In genomic region chr19:1936916-1937610, GRCh38 we compare ENCODE assay signal across 26 cellular contexts. TPM values are rescaled to one million over a fixed set of nuclear protein-coding genes. Genes with fewer than 3 reads are reported as not detected.
DNase-seq lines count a peak whose midpoint lies in the region; ATAC-seq and TF ChIP-seq lines count a peak whose summit lies in the region.
"Had no signal": no experiment of that assay in that cellular context is flagged by ENCODE, and none has a peak within 500 bp of the region (broad histone marks: within the 10 kb centered on the region; RNA-seq: fewer than 3 reads in every experiment).

No MANE protein-coding gene starts in this region.

- ATAC-seq in T-helper 17 cell = no peak
- ATAC-seq: esophagus mucosa, gastrocnemius medialis, GM23338, left ventricle myocardium superior, Panc1 had no signal

- TF ChIP-seq CTCF in endothelial cell (IDR thresholded peaks at IDR 0.05; ENCODE audit: unreplicated experiment) = no peak

- no peak overlapping the region for H2BK5ac ChIP-seq in trophoblast cell (ENCODE audit: low read depth, low read length, poor library complexity)

- H2AK5ac ChIP-seq in trophoblast cell (ENCODE audit: low read length) = no peak overlapping the region

- H3K36me3 ChIP-seq in trophoblast cell (ENCODE audit: control insufficient read depth in 1 of 2, insufficient read depth in 2 of 2, low read length in 2 of 2) = peaks cover 0 to 2% of the 10 kb centered on the region in 2 experiments
- H3K36me3 ChIP-seq: gastrocnemius medialis, tibial artery had no signal

- H3K9me3 ChIP-seq in T-helper 17 cell (ENCODE audit: control insufficient read depth, low read length, poor library complexity, severe bottlenecking) (no peaks in the 10 kb centered on the region), trophoblast cell (ENCODE audit: insufficient read depth, low read depth, low read length) (peaks cover 4% of the 10 kb centered on the region)
- H3K9me3 ChIP-seq: gastrocnemius medialis, tibial artery had no signal

- no peak overlapping the region for H3K18ac ChIP-seq in trophoblast cell (ENCODE audit: low read length)

- no peak overlapping the region for H3K4me3 ChIP-seq in trophoblast cell (ENCODE audit: low read depth, low read length)
- H3K4me3 ChIP-seq: gastrocnemius medialis, GM23338, tibial artery had no signal

- peaks cover 12% of the 10 kb centered on the region for H3K79me2 ChIP-seq in trophoblast cell (ENCODE audit: control insufficient read depth, insufficient read depth, low read length, poor library complexity)

- H3K4me2 ChIP-seq in trophoblast cell (ENCODE audit: low read length) = no peak overlapping the region
- H3K4me2 ChIP-seq: GM23338 had no signal

- H3K27me3 ChIP-seq in trophoblast cell (ENCODE audit: insufficient read depth, low read length) = no peaks in the 10 kb centered on the region
- H3K27me3 ChIP-seq: gastrocnemius medialis had no signal

- peaks cover 9 to 14% of the 10 kb centered on the region in 2 experiments for H3K4me1 ChIP-seq in trophoblast cell (ENCODE audit: control insufficient read depth in 1 of 2, insufficient read depth in 2 of 2, low read length in 2 of 2)

- H3K27me3 Mint-ChIP-seq in T-helper 2 cell treated with Interferon-gamma antibody and Interleukin-4, amounts not matched to agents 5 μg/mL and 100 μg/mL, for 36 hours (ENCODE audit: low read depth) = no peaks in the 10 kb centered on the region
- H3K27me3 Mint-ChIP-seq in T-helper 17 cell (no peaks in the 10 kb centered on the region), endothelial cell (ENCODE audit: unreplicated experiment) (peaks cover 10% of the 10 kb centered on the region)
- H3K27me3 Mint-ChIP-seq: activated CD4-positive, alpha-beta memory T cell treated with anti-CD3 and anti-CD28 coated beads, Interleukin-2, amount 10 ng/mL, durations not matched to agents 7 days and 5 days; activated naive CD4-positive, alpha-beta T cell treated with anti-CD3 and anti-CD28 coated beads, Interleukin-2, amount 50 U/mL, for 24 hours; stimulated activated naive CD8-positive, alpha-beta T cell treated with anti-CD3 and anti-CD28 coated beads, Interleukin-15, Interleukin-2, amounts not matched to agents 100 ng/mL and 50 ng/mL, for 24 hours had no signal

- peaks cover 13% of the 10 kb centered on the region for H3K4me1 Mint-ChIP-seq in T-helper 2 cell treated with Interferon-gamma antibody and Interleukin-4, amounts not matched to agents 5 μg/mL and 100 μg/mL, for 36 hours (ENCODE audit: low read depth)
- peaks cover 22% of the 10 kb centered on the region for H3K4me1 Mint-ChIP-seq in T-helper 17 cell
- peaks cover 17% of the 10 kb centered on the region for H3K4me1 Mint-ChIP-seq in endothelial cell (ENCODE audit: unreplicated experiment)

- H4K8ac ChIP-seq in trophoblast cell (ENCODE audit: low read depth, low read length) = no peak overlapping the region

- H4K12ac ChIP-seq in trophoblast cell (ENCODE audit: low read depth, low read length) = no peak overlapping the region

- no peak overlapping the region for H3K9ac ChIP-seq in trophoblast cell (ENCODE audit: low read length)

- no peak overlapping the region for H3K27ac ChIP-seq in trophoblast cell (ENCODE audit: low read depth, low read length)
- H3K27ac ChIP-seq: tibial artery, VCaP had no signal

- H2BK12ac ChIP-seq in trophoblast cell (ENCODE audit: low read length) = no peak overlapping the region

- no peak overlapping the region for H3K14ac ChIP-seq in trophoblast cell (ENCODE audit: low read length)

- no peak for DNase-seq in T-helper 2 cell treated with Interferon-gamma antibody and Interleukin-4, amounts not matched to agents 5 μg/mL and 100 μg/mL, for 36 hours (ENCODE audit: low spot score)
- DNase-seq in T-helper 2 cell = no peak
- no peak for DNase-seq in T-helper 17 cell
- no peak for DNase-seq in endothelial cell (ENCODE audit: low spot score)
- peak; percentile 32 to 42 for DNase-seq in trophoblast cell
- DNase-seq in NCI-H446 treated with DMSO at 0.1 percent for 48 hours (lab: John Stamatoyannopoulos, UW) = no peak
- DNase-seq in amniotic stem cell (lab: John Stamatoyannopoulos, UW) = no peak
- DNase-seq in NCI-H510A treated with DMSO at 0.1 percent for 48 hours (lab: John Stamatoyannopoulos, UW) = no peak
- DNase-seq: activated CD4-positive, alpha-beta memory T cell treated with anti-CD3 and anti-CD28 coated beads, Interleukin-2, amount 10 ng/mL, durations not matched to agents 7 days and 5 days; AML-193; effector memory CD4-positive, alpha-beta T cell; gastrocnemius medialis; hippocampal formation; left ventricle myocardium superior; NCI-H1092 treated with DMSO at 0.1 percent for 48 hours; NCI-H2081; NCI-H446; small intestine; stimulated activated CD4-positive, alpha-beta T cell treated with anti-CD3 and anti-CD28 coated beads, Interleukin-4, amount 100 ng/mL, for 1 hour; tibial artery had no signal

- no peak overlapping the region for H3K4me3 Mint-ChIP-seq in T-helper 2 cell treated with Interferon-gamma antibody and Interleukin-4, amounts not matched to agents 5 μg/mL and 100 μg/mL, for 36 hours
- no peak overlapping the region for H3K4me3 Mint-ChIP-seq in T-helper 17 cell
- H3K4me3 Mint-ChIP-seq in endothelial cell (ENCODE audit: unreplicated experiment) = peak overlapping the region; percentile 83
- H3K4me3 Mint-ChIP-seq: activated CD4-positive, alpha-beta memory T cell treated with anti-CD3 and anti-CD28 coated beads, Interleukin-2, amount 10 ng/mL, durations not matched to agents 7 days and 5 days; activated naive CD4-positive, alpha-beta T cell treated with anti-CD3 and anti-CD28 coated beads, Interleukin-2, amount 50 U/mL, for 24 hours; GM23338; stimulated activated naive CD8-positive, alpha-beta T cell treated with anti-CD3 and anti-CD28 coated beads, Interleukin-15, Interleukin-2, amounts not matched to agents 100 ng/mL and 50 ng/mL, for 24 hours had no signal

- no peaks in the 10 kb centered on the region for H3K9me3 Mint-ChIP-seq in T-helper 2 cell treated with Interferon-gamma antibody and Interleukin-4, amounts not matched to agents 5 μg/mL and 100 μg/mL, for 36 hours
- no peaks in the 10 kb centered on the region for H3K9me3 Mint-ChIP-seq in endothelial cell (ENCODE audit: unreplicated experiment)
- H3K9me3 Mint-ChIP-seq: activated naive CD4-positive, alpha-beta T cell treated with anti-CD3 and anti-CD28 coated beads, Interleukin-2, amount 50 U/mL, for 24 hours; stimulated activated naive CD8-positive, alpha-beta T cell treated with anti-CD3 and anti-CD28 coated beads, Interleukin-15, Interleukin-2, amounts not matched to agents 100 ng/mL and 50 ng/mL, for 24 hours had no signal

- no peak overlapping the region for H2BK120ac ChIP-seq in trophoblast cell (ENCODE audit: insufficient read depth, low read length, poor library complexity)

- no peak overlapping the region for H2AFZ ChIP-seq in trophoblast cell (ENCODE audit: insufficient read depth, low read length, poor library complexity)
- H2AFZ ChIP-seq: GM23338 had no signal

- H4K91ac ChIP-seq in trophoblast cell (ENCODE audit: low read depth, low read length) = no peak overlapping the region

- no CpG with 5 or more reads among the region's 24 CpGs for WGBS in trophoblast cell (ENCODE audit: extremely low coverage, insufficient coverage, insufficient read length)

- no peak overlapping the region for H3K4ac ChIP-seq in trophoblast cell (ENCODE audit: low read depth, low read length)

- peaks cover 16% of the 10 kb centered on the region for H3K79me1 ChIP-seq in trophoblast cell (ENCODE audit: low read length)

- H3K36me3 Mint-ChIP-seq in T-helper 2 cell treated with Interferon-gamma antibody and Interleukin-4, amounts not matched to agents 5 μg/mL and 100 μg/mL, for 36 hours (ENCODE audit: low read depth) = peaks cover 17% of the 10 kb centered on the region
- H3K36me3 Mint-ChIP-seq in T-helper 17 cell (ENCODE audit: low read depth) (peaks cover 7% of the 10 kb centered on the region), endothelial cell (ENCODE audit: low read depth, unreplicated experiment) (peaks cover 25% of the 10 kb centered on the region)
- H3K36me3 Mint-ChIP-seq: activated naive CD4-positive, alpha-beta T cell treated with anti-CD3 and anti-CD28 coated beads, Interleukin-2, amount 50 U/mL, for 24 hours had no signal

- no peak overlapping the region for H3K23ac ChIP-seq in trophoblast cell (ENCODE audit: low read length)

- peak overlapping the region; percentile 46 for H3K27ac Mint-ChIP-seq in T-helper 2 cell treated with Interferon-gamma antibody and Interleukin-4, amounts not matched to agents 5 μg/mL and 100 μg/mL, for 36 hours
- peak overlapping the region; percentile 69 for H3K27ac Mint-ChIP-seq in T-helper 17 cell
- peak overlapping the region; percentile 78 for H3K27ac Mint-ChIP-seq in endothelial cell (ENCODE audit: unreplicated experiment)
- H3K27ac Mint-ChIP-seq: activated CD4-positive, alpha-beta memory T cell treated with anti-CD3 and anti-CD28 coated beads, Interleukin-2, amount 10 ng/mL, durations not matched to agents 7 days and 5 days; activated naive CD4-positive, alpha-beta T cell treated with anti-CD3 and anti-CD28 coated beads, Interleukin-2, amount 50 U/mL, for 24 hours; GM23338; stimulated activated naive CD8-positive, alpha-beta T cell treated with anti-CD3 and anti-CD28 coated beads, Interleukin-15, Interleukin-2, amounts not matched to agents 100 ng/mL and 50 ng/mL, for 24 hours had no signal

RNA-seq across cellular contexts. Expression of gene CSNK1G2, which starts 3.9 kb away (rescaled TPM):
- total RNA-seq in T-helper 17 cell (100 to 1,000 TPM; 110 to 117 TPM), endothelial cell (ENCODE audit: unreplicated experiment) (110 TPM)
- polyA plus RNA-seq in trophoblast cell (2013) = 92.2 and 93.2 TPM in 2 replicates

RNA-seq across cellular contexts. Expression of gene ADAT3, which starts 31.9 kb away (rescaled TPM):
- total RNA-seq in T-helper 17 cell (1 to 10 TPM; 6.4 to 8.5 TPM), endothelial cell (ENCODE audit: unreplicated experiment) (10.5 TPM)
- polyA plus RNA-seq in trophoblast cell (2013) = 10.9 and 12.1 TPM in 2 replicates

RNA-seq across cellular contexts. Expression of gene SCAMP4, which starts 31.9 kb away (rescaled TPM):
- 10 to 100 TPM; 19.2 to 20.7 TPM for total RNA-seq in T-helper 17 cell
- 71.8 TPM for total RNA-seq in endothelial cell (ENCODE audit: unreplicated experiment)
- 70.2 and 70.3 TPM in 2 replicates for polyA plus RNA-seq in trophoblast cell (2013)

RNA-seq across cellular contexts. Expression of gene ABHD17A, which starts 51.8 kb away (rescaled TPM):
- total RNA-seq in T-helper 17 cell (100 to 1,000 TPM; 121 to 125 TPM), endothelial cell (ENCODE audit: unreplicated experiment) (283 TPM)
- polyA plus RNA-seq in trophoblast cell (2013) = 55.3 and 58.0 TPM in 2 replicates

Comparison
In these comparisons a context has a peak if more than half of its experiments do, and no peak if none do; other contexts are left out.
1. DNase-seq: peak in trophoblast cell (2 of 2); none in T-helper 2 cell treated with Interferon-gamma antibody and Interleukin-4, amounts not matched to agents 5 μg/mL and 100 μg/mL, for 36 hours (single experiment), T-helper 2 cell (0 of 5), T-helper 17 cell (0 of 3), endothelial cell (single experiment), NCI-H446 treated with DMSO at 0.1 percent for 48 hours (single experiment), amniotic stem cell (single experiment) and NCI-H510A treated with DMSO at 0.1 percent for 48 hours (single experiment).
2. Peak in every context shown above with its lines, with median percentiles within 50 percentile points of each other: H3K27ac Mint-ChIP-seq.